In genomic region chr4:5460106-5460801, GRCh38 we compare ENCODE assay signal across 8 cellular contexts.
A peak's percentile ranks its signal among the peaks of the same experiment; 100 is the strongest.
DNase-seq lines count a peak whose midpoint lies in the region; ATAC-seq and TF ChIP-seq lines count a peak whose summit lies in the region.

No MANE protein-coding gene starts in this region.

- no peak overlapping the region for H3K27ac Mint-ChIP-seq in activated CD8-positive, alpha-beta T cell treated with anti-CD3 and anti-CD28 coated beads for 36 hours
- no peak overlapping the region for H3K27ac Mint-ChIP-seq in activated CD8-positive, alpha-beta T cell treated with anti-CD3 and anti-CD28 coated beads, Interleukin-2, amount 10 ng/mL, durations not matched to agents 7 days and 5 days

- peak; percentile 18 for TF ChIP-seq CTCF in activated CD8-positive, alpha-beta T cell treated with anti-CD3 and anti-CD28 coated beads for 36 hours (IDR thresholded peaks at IDR 0.05)
- TF ChIP-seq CTCF in fibroblast of pulmonary artery (IDR thresholded peaks at IDR 0.05; ENCODE audit: low read length, missing control alignments) = peak; percentile 58

- CTCF ChIA-PET in activated CD8-positive, alpha-beta T cell treated with anti-CD3 and anti-CD28 coated beads for 36 hours (lab: Charles Lee) = interaction anchor here (0.9 to 1.7 kb wide), 3 partner anchors 12 to 410 kb away, joined by 4 to 6 read pairs (median 4); no protein-coding TSS in a partner anchor
- CTCF ChIA-PET in activated CD8-positive, alpha-beta T cell treated with anti-CD3 and anti-CD28 coated beads, Interleukin-2, amount 10 ng/mL, durations not matched to agents 7 days and 5 days (lab: Charles Lee) = interaction anchor here (1.4 kb wide), 1 partner anchor 972 kb away, joined by 3 read pairs; no protein-coding TSS in a partner anchor

- H3K4me3 ChIP-seq in fibroblast of pulmonary artery (replicated peaks; ENCODE audit: low read depth, low read length) = no peak overlapping the region

- no peak for ATAC-seq in activated CD8-positive, alpha-beta T cell treated with anti-CD3 and anti-CD28 coated beads for 36 hours
- no peak for ATAC-seq in activated CD8-positive, alpha-beta T cell treated with anti-CD3 and anti-CD28 coated beads, Interleukin-2, amount 10 ng/mL, durations not matched to agents 7 days and 5 days
- ATAC-seq in HG02938 (IDR thresholded peaks at IDR 0.05; ENCODE audit: unreplicated experiment) = no peak

- H3K4me1 Mint-ChIP-seq in activated CD8-positive, alpha-beta T cell treated with anti-CD3 and anti-CD28 coated beads for 36 hours (ENCODE audit: low read depth) = no peaks in the 10 kb centered on the region
- no peaks in the 10 kb centered on the region for H3K4me1 Mint-ChIP-seq in activated CD8-positive, alpha-beta T cell treated with anti-CD3 and anti-CD28 coated beads, Interleukin-2, amount 10 ng/mL, durations not matched to agents 7 days and 5 days (ENCODE audit: low read depth)

- intact Hi-C loops in activated CD8-positive, alpha-beta T cell treated with anti-CD3 and anti-CD28 coated beads for 36 hours (cut with micrococcal nuclease) = no loop called here

- peak; percentile 18 for DNase-seq in activated CD8-positive, alpha-beta T cell treated with anti-CD3 and anti-CD28 coated beads for 36 hours
- no peak for DNase-seq in activated CD8-positive, alpha-beta T cell treated with anti-CD3 and anti-CD28 coated beads, Interleukin-2, amount 10 ng/mL, durations not matched to agents 7 days and 5 days
- DNase-seq in OCI-M1 (lab: John Stamatoyannopoulos, UW) (peak; percentile 7), fibroblast of pulmonary artery (ENCODE audit: low read depth) (peak; percentile 39), retina (peak; percentile 36), GM19240 (ENCODE audit: insufficient read length, low spot score) (no peak), activated gamma-delta T cell (lab: John Stamatoyannopoulos, UW) (no peak)

- H3K36me3 Mint-ChIP-seq in activated CD8-positive, alpha-beta T cell treated with anti-CD3 and anti-CD28 coated beads for 36 hours (ENCODE audit: low read depth) = no peaks in the 10 kb centered on the region
- no peaks in the 10 kb centered on the region for H3K36me3 Mint-ChIP-seq in activated CD8-positive, alpha-beta T cell treated with anti-CD3 and anti-CD28 coated beads, Interleukin-2, amount 10 ng/mL, durations not matched to agents 7 days and 5 days (ENCODE audit: low read depth)

- H3K27me3 Mint-ChIP-seq in activated CD8-positive, alpha-beta T cell treated with anti-CD3 and anti-CD28 coated beads for 36 hours = no peaks in the 10 kb centered on the region
- H3K27me3 Mint-ChIP-seq in activated CD8-positive, alpha-beta T cell treated with anti-CD3 and anti-CD28 coated beads, Interleukin-2, amount 10 ng/mL, durations not matched to agents 7 days and 5 days (ENCODE audit: low read depth) = no peaks in the 10 kb centered on the region

- no peak overlapping the region for H3K4me3 Mint-ChIP-seq in activated CD8-positive, alpha-beta T cell treated with anti-CD3 and anti-CD28 coated beads for 36 hours
- no peak overlapping the region for H3K4me3 Mint-ChIP-seq in activated CD8-positive, alpha-beta T cell treated with anti-CD3 and anti-CD28 coated beads, Interleukin-2, amount 10 ng/mL, durations not matched to agents 7 days and 5 days

- H3K9me3 Mint-ChIP-seq in activated CD8-positive, alpha-beta T cell treated with anti-CD3 and anti-CD28 coated beads for 36 hours = no peaks in the 10 kb centered on the region
- no peaks in the 10 kb centered on the region for H3K9me3 Mint-ChIP-seq in activated CD8-positive, alpha-beta T cell treated with anti-CD3 and anti-CD28 coated beads, Interleukin-2, amount 10 ng/mL, durations not matched to agents 7 days and 5 days (ENCODE audit: insufficient read depth)

- POLR2A ChIA-PET in activated CD8-positive, alpha-beta T cell treated with anti-CD3 and anti-CD28 coated beads for 36 hours (lab: Charles Lee) = no interaction called here
- POLR2A ChIA-PET in activated CD8-positive, alpha-beta T cell treated with anti-CD3 and anti-CD28 coated beads, Interleukin-2, amount 10 ng/mL, durations not matched to agents 7 days and 5 days (lab: Charles Lee) = no interaction called here

Comparison
In these comparisons a context has a peak if more than half of its experiments do, and no peak if none do; other contexts are left out.
1. DNase-seq: peak in activated CD8-positive, alpha-beta T cell treated with anti-CD3 and anti-CD28 coated beads for 36 hours (single experiment), OCI-M1 (single experiment), fibroblast of pulmonary artery (single experiment) and retina (single experiment); none in activated CD8-positive, alpha-beta T cell treated with anti-CD3 and anti-CD28 coated beads, Interleukin-2, amount 10 ng/mL, durations not matched to agents 7 days and 5 days (single experiment), GM19240 (single experiment) and activated gamma-delta T cell (single experiment).